Comparison of ENCODE assay signal across 22 cellular contexts in the genomic region with DNA sequence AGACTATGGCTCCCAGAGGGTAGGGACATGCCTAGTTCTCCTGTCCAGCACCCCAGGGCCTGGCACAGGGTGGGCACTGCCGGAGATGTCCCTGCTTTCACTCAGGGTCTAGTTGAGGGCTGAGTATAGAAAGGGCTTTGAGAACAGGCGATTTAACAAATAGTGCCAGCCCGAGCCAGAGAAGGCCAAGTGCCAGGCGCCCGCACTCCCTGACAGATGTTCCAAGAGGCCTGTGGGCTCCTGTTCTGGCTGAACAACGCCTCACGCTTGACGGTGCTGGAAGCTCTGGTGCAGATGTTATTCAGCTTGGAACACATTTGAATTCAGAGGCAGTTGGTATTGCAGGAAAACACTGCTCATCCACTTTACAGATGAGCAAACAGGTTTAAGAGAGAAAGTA. TPM values are rescaled to one million over a fixed set of nuclear protein-coding genes. Genes with fewer than 3 reads are reported as not detected.
DNase-seq lines count a peak whose midpoint lies in the region; ATAC-seq lines count a peak whose summit lies in the region.
"Had no signal": no experiment of that assay in that cellular context is flagged by ENCODE, and none has a peak within 500 bp of the region (broad histone marks: within the 10 kb centered on the region; RNA-seq: fewer than 3 reads in every experiment).

No MANE protein-coding gene starts in this region.

- no peak overlapping the region for H3K9ac ChIP-seq in neuronal stem cell (ENCODE audit: low read depth, low read length, poor library complexity)

- H3K27me3 ChIP-seq in CD4-positive, CD25-positive, alpha-beta regulatory T cell (ENCODE audit: control insufficient read depth, insufficient read depth, low read length) = no peaks in the 10 kb centered on the region
- H3K27me3 ChIP-seq in neuronal stem cell (ENCODE audit: control insufficient read depth in 3 of 3, insufficient read depth in 3 of 3, low read depth in 1 of 3, low read length in 3 of 3) (peaks cover 0 to 47% (median 0%) of the 10 kb centered on the region in 3 experiments), HAP-1 (ENCODE audit: low read depth) (no peaks in the 10 kb centered on the region)
- H3K27me3 ChIP-seq: heart left ventricle had no signal

- H3K23ac ChIP-seq in neuronal stem cell (ENCODE audit: low read depth, low read length, poor library complexity) = no peak overlapping the region

- H3K4me3 ChIP-seq in CD4-positive, CD25-positive, alpha-beta regulatory T cell (ENCODE audit: low read depth, low read length) = no peak overlapping the region
- H3K4me3 ChIP-seq in neuronal stem cell (ENCODE audit: low read length in 2 of 2) (no peak overlapping the region), HAP-1 (no peak overlapping the region)
- H3K4me3 ChIP-seq: heart left ventricle, skin epidermis had no signal

- no peak overlapping the region for H3K27ac ChIP-seq in CD4-positive, CD25-positive, alpha-beta regulatory T cell (ENCODE audit: insufficient read depth, low read length, poor library complexity, severe bottlenecking)
- H3K27ac ChIP-seq in caudate nucleus (ENCODE audit: low read depth, low read length) = peak overlapping the region; percentile 76
- H3K27ac ChIP-seq in neuronal stem cell (replicated peaks; ENCODE audit: low read length) = no peak overlapping the region
- H3K27ac ChIP-seq: heart left ventricle, skin epidermis had no signal

- no peak overlapping the region for H2BK120ac ChIP-seq in neuronal stem cell (ENCODE audit: low read depth, low read length)

- H3K18ac ChIP-seq in neuronal stem cell (ENCODE audit: low read length) = no peak overlapping the region

- H2BK15ac ChIP-seq in neuronal stem cell (ENCODE audit: low read length) = no peak overlapping the region

- peak overlapping the region; percentile 34 for H2BK12ac ChIP-seq in neuronal stem cell (ENCODE audit: low read length)

- H3K36me3 Mint-ChIP-seq in CD4-positive, CD25-positive, alpha-beta regulatory T cell = no peaks in the 10 kb centered on the region
- no peaks in the 10 kb centered on the region for H3K36me3 Mint-ChIP-seq in activated CD8-positive, alpha-beta memory T cell treated with anti-CD3 and anti-CD28 coated beads, Interleukin-2, amount 10 ng/mL, durations not matched to agents 7 days and 5 days
- H3K36me3 Mint-ChIP-seq: activated naive CD4-positive, alpha-beta T cell treated with anti-CD3 and anti-CD28 coated beads, Interleukin-2, amount 50 U/mL, for 72 hours had no signal

- H2BK5ac ChIP-seq in neuronal stem cell (ENCODE audit: low read length) = peak overlapping the region; percentile 59

- in situ Hi-C loops in HAP-1 (cut with MboI; ENCODE audit: low sequenced_read_pairs) = no loop called here

- no peak overlapping the region for H4K8ac ChIP-seq in neuronal stem cell (ENCODE audit: low read depth, low read length)

- DNase-seq in CD4-positive, CD25-positive, alpha-beta regulatory T cell = no peak
- peak; percentile 98 for DNase-seq in NCI-H1694 treated with DMSO at 0.1 percent for 48 hours (lab: John Stamatoyannopoulos, UW)
- peak in 14 of 61 donors; percentile 8 to 45 (median 26) for DNase-seq in caudate nucleus (lab: John Stamatoyannopoulos, UW)
- no peak for DNase-seq in neuronal stem cell (ENCODE audit: low spot score)
- no peak for DNase-seq in HAP-1 (ENCODE audit: low spot score in 2 of 2)
- no peak for DNase-seq in 8988T
- no peak for DNase-seq in activated CD8-positive, alpha-beta memory T cell treated with anti-CD3 and anti-CD28 coated beads, Interleukin-2, amount 10 ng/mL, durations not matched to agents 7 days and 5 days
- DNase-seq: activated B cell treated with CpG ODN at 0.5 μM for 24 hours; activated CD4-positive, alpha-beta T cell treated with anti-CD3 and anti-CD28 coated beads, Interleukin-2, amount 50 U/mL, for 48 hours; activated CD8-positive, alpha-beta memory T cell treated with anti-CD3 and anti-CD28 coated beads, Interleukin-2, amount 50 U/mL, for 48 hours; aorta; dermis blood vessel endothelial cell; NCI-H1417; NCI-H2107; NCI-H510A treated with DMSO at 0.1 percent for 48 hours had no signal

- WGBS in neuronal stem cell (ENCODE audit: extremely low coverage in 2 of 2, insufficient read length in 2 of 2, insufficient replicate concordance in 1 of 2), 2 donors = no CpG with 5 or more reads among the region's 8 CpGs

- H2AFZ ChIP-seq in neuronal stem cell (ENCODE audit: low read length) = no peak overlapping the region

- peak overlapping the region; percentile 58 for H2AK5ac ChIP-seq in neuronal stem cell (ENCODE audit: low read depth, low read length)

- H3K27me3 Mint-ChIP-seq in CD4-positive, CD25-positive, alpha-beta regulatory T cell = peaks cover 9% of the 10 kb centered on the region
- no peaks in the 10 kb centered on the region for H3K27me3 Mint-ChIP-seq in activated CD8-positive, alpha-beta memory T cell treated with anti-CD3 and anti-CD28 coated beads, Interleukin-2, amount 10 ng/mL, durations not matched to agents 7 days and 5 days

- H4K91ac ChIP-seq in neuronal stem cell (ENCODE audit: low read depth, low read length, poor library complexity) = no peak overlapping the region

- no peak overlapping the region for H3K4me2 ChIP-seq in neuronal stem cell (ENCODE audit: insufficient read depth, low read length, poor library complexity, severe bottlenecking)

- H3K4ac ChIP-seq in neuronal stem cell (ENCODE audit: low read length) = no peak overlapping the region

- ATAC-seq in CD4-positive, CD25-positive, alpha-beta regulatory T cell (ENCODE audit: low read depth in 2 of 2) = no peak
- ATAC-seq in activated CD8-positive, alpha-beta memory T cell treated with anti-CD3 and anti-CD28 coated beads, Interleukin-2, amount 10 ng/mL, durations not matched to agents 7 days and 5 days = no peak
- ATAC-seq: activated naive CD4-positive, alpha-beta T cell treated with anti-CD3 and anti-CD28 coated beads, Interleukin-2, amount 50 U/mL, for 72 hours; heart left ventricle had no signal

- H3K79me1 ChIP-seq in neuronal stem cell (ENCODE audit: low read depth, low read length) = no peaks in the 10 kb centered on the region

- H3K27ac Mint-ChIP-seq in CD4-positive, CD25-positive, alpha-beta regulatory T cell = peak overlapping the region in 2 of 3 donors; percentile 11 to 47
- H3K27ac Mint-ChIP-seq in activated CD8-positive, alpha-beta memory T cell treated with anti-CD3 and anti-CD28 coated beads, Interleukin-2, amount 10 ng/mL, durations not matched to agents 7 days and 5 days = no peak overlapping the region
- H3K27ac Mint-ChIP-seq: activated B cell treated with CpG ODN at 0.5 μM for 24 hours; activated T-helper 2 cell treated with anti-CD3 and anti-CD28 coated beads, Interferon-gamma antibody, Interleukin-2, Interleukin-4, amounts not matched to agents 10 μg/mL and 5 μg/mL and 100 μg/mL, durations not matched to agents 14 hours and 24 hours and 36 hours had no signal

- H3K4me1 Mint-ChIP-seq in CD4-positive, CD25-positive, alpha-beta regulatory T cell = no peaks in the 10 kb centered on the region
- no peaks in the 10 kb centered on the region for H3K4me1 Mint-ChIP-seq in activated CD8-positive, alpha-beta memory T cell treated with anti-CD3 and anti-CD28 coated beads, Interleukin-2, amount 10 ng/mL, durations not matched to agents 7 days and 5 days
- H3K4me1 Mint-ChIP-seq: activated B cell treated with CpG ODN at 0.5 μM for 24 hours had no signal

- no peaks in the 10 kb centered on the region for H3K9me3 Mint-ChIP-seq in CD4-positive, CD25-positive, alpha-beta regulatory T cell
- no peaks in the 10 kb centered on the region for H3K9me3 Mint-ChIP-seq in activated CD8-positive, alpha-beta memory T cell treated with anti-CD3 and anti-CD28 coated beads, Interleukin-2, amount 10 ng/mL, durations not matched to agents 7 days and 5 days (ENCODE audit: low read depth)
- H3K9me3 Mint-ChIP-seq: activated B cell treated with CpG ODN at 0.5 μM for 24 hours; activated naive CD4-positive, alpha-beta T cell treated with anti-CD3 and anti-CD28 coated beads, Interleukin-2, amount 50 U/mL, for 72 hours; activated T-helper 2 cell treated with anti-CD3 and anti-CD28 coated beads, Interferon-gamma antibody, Interleukin-2, Interleukin-4, amounts not matched to agents 10 μg/mL and 5 μg/mL and 100 μg/mL, durations not matched to agents 14 hours and 24 hours and 36 hours had no signal

- H3K14ac ChIP-seq in neuronal stem cell (ENCODE audit: low read length) = no peak overlapping the region

- no peaks in the 10 kb centered on the region for H3K9me3 ChIP-seq in CD4-positive, CD25-positive, alpha-beta regulatory T cell (ENCODE audit: control insufficient read depth in 2 of 2, low read length in 2 of 2)
- H3K9me3 ChIP-seq in neuronal stem cell (replicated peaks in 1 of 2; ENCODE audit: control insufficient read depth in 2 of 2, insufficient read depth in 1 of 2, low read depth in 1 of 2, low read length in 2 of 2) (no peaks in the 10 kb centered on the region), HAP-1 (no peaks in the 10 kb centered on the region)
- H3K9me3 ChIP-seq: heart left ventricle had no signal

- H3K36me3 ChIP-seq in CD4-positive, CD25-positive, alpha-beta regulatory T cell (ENCODE audit: control insufficient read depth, insufficient read depth, low read length) = no peaks in the 10 kb centered on the region
- H3K36me3 ChIP-seq in neuronal stem cell (replicated peaks in 1 of 2; ENCODE audit: control insufficient read depth in 2 of 2, insufficient read depth in 2 of 2, low read length in 2 of 2) = no peaks in the 10 kb centered on the region
- no peaks in the 10 kb centered on the region for H3K36me3 ChIP-seq in HAP-1 (replicated peaks)
- H3K36me3 ChIP-seq: heart left ventricle had no signal

- H3K4me3 Mint-ChIP-seq in CD4-positive, CD25-positive, alpha-beta regulatory T cell = no peak overlapping the region
- no peak overlapping the region for H3K4me3 Mint-ChIP-seq in activated CD8-positive, alpha-beta memory T cell treated with anti-CD3 and anti-CD28 coated beads, Interleukin-2, amount 10 ng/mL, durations not matched to agents 7 days and 5 days
- H3K4me3 Mint-ChIP-seq: activated B cell treated with CpG ODN at 0.5 μM for 24 hours had no signal

- CTCF ChIA-PET in activated CD8-positive, alpha-beta memory T cell treated with anti-CD3 and anti-CD28 coated beads, Interleukin-2, amount 10 ng/mL, durations not matched to agents 7 days and 5 days (lab: Charles Lee) = no interaction called here

- H3K4me1 ChIP-seq in CD4-positive, CD25-positive, alpha-beta regulatory T cell (ENCODE audit: control insufficient read depth, insufficient read depth, low read length, poor library complexity, severe bottlenecking) = no peaks in the 10 kb centered on the region
- H3K4me1 ChIP-seq in neuronal stem cell (ENCODE audit: control insufficient read depth in 2 of 2, insufficient read depth in 1 of 2, low read depth in 1 of 2, low read length in 2 of 2) (peaks cover 15 to 27% of the 10 kb centered on the region in 2 donors), HAP-1 (no peaks in the 10 kb centered on the region)
- H3K4me1 ChIP-seq: heart left ventricle had no signal

RNA-seq across cellular contexts. Expression of gene NFAM1, which starts 46.5 kb away (rescaled TPM):
- total RNA-seq in CD4-positive, CD25-positive, alpha-beta regulatory T cell = 0.12 TPM
- under 1 TPM in 2 of 4 donors, not detected in 2; 0.11 to 0.54 TPM for polyA plus RNA-seq in CD4-positive, CD25-positive, alpha-beta regulatory T cell
- polyA plus RNA-seq in neuronal stem cell (2013, experiment 1 of 2) = 0.13 TPM
- polyA plus RNA-seq in neuronal stem cell (2013, experiment 2 of 2) = 0.14 TPM
- under 1 TPM in 1 of 2 experiments, not detected in 1; 0.07 TPM for total RNA-seq in activated CD8-positive, alpha-beta memory T cell treated with anti-CD3 and anti-CD28 coated beads, Interleukin-2, amount 10 ng/mL, durations not matched to agents 7 days and 5 days
- total RNA-seq: dermis blood vessel endothelial cell, lung microvascular endothelial cell, M059J, pulmonary artery endothelial cell had no signal
